20 cellular contexts compared by ENCODE assay signal in genomic region chr3:77446084-77446483, GRCh38.
DNase-seq lines count a peak whose midpoint lies in the region; ATAC-seq, FAIRE-seq and TF ChIP-seq lines count a peak whose summit lies in the region.
"Had no signal": no experiment of that assay in that cellular context is flagged by ENCODE, and none has a peak within 500 bp of the region (broad histone marks: within the 10 kb centered on the region; RNA-seq: fewer than 3 reads in every experiment).

No MANE protein-coding gene starts in this region.

- H3K27me3 ChIP-seq in HepG2 (ENCODE audit: control insufficient read depth in 1 of 2, insufficient read depth in 2 of 2, low read length in 2 of 2) (no peaks in the 10 kb centered on the region), right lobe of liver (no peaks in the 10 kb centered on the region), K562 (ENCODE audit: control insufficient read depth in 2 of 2, insufficient read depth in 2 of 2, low read length in 2 of 2) (no peaks in the 10 kb centered on the region), A673 (replicated peaks; ENCODE audit: insufficient read depth, low read depth, low read length, poor library complexity) (no peaks in the 10 kb centered on the region)
- H3K27me3 ChIP-seq: BLaER1 had no signal

- TF ChIP-seq POLR2A in HepG2 (IDR thresholded peaks at IDR 0.05; ENCODE audit: insufficient read depth in 1 of 2, low read depth in 2 of 2, low read length in 2 of 2) (no peak), right lobe of liver (IDR thresholded peaks at IDR 0.05) (no peak), K562 (conservative IDR thresholded peaks at IDR 0.05) (no peak)

- DNase-seq in HepG2 (ENCODE audit: low spot score) (no peak), right lobe of liver (no peak), K562 (ENCODE audit: extremely low read depth in 1 of 4, low spot score in 3 of 4) (no peak), neural crest cell (ENCODE audit: low read depth, low spot score) (no peak), A673 (ENCODE audit: low spot score) (no peak), medulla oblongata (ENCODE audit: extremely low spot score) (no peak)
- DNase-seq: 8988T; Caco-2; CD4-positive, CD25-positive, alpha-beta regulatory T cell; CD8-positive, alpha-beta T cell; DMS153; DND-41; GM23248; H9 had no signal

- H3K9ac ChIP-seq in HepG2 (ENCODE audit: insufficient read depth, low read depth, low read length) (no peak overlapping the region), K562 (ENCODE audit: insufficient read depth in 1 of 2, low read depth in 2 of 2, low read length in 2 of 2) (no peak overlapping the region)
- H3K9ac ChIP-seq: BLaER1, GM23248 had no signal

- BruUV-seq in HepG2 (replicated peaks; lab: Mats Ljungman, UMichigan) (no TSS peak), K562 (replicated peaks; lab: Mats Ljungman, UMichigan) (no TSS peak), A673 (replicated peaks; lab: Mats Ljungman, UMichigan) (no TSS peak)

- intact Hi-C loops in HepG2 (cut with micrococcal nuclease; ENCODE audit: unreplicated experiment) (no loop called here), right lobe of liver (cut with DNase I) (no loop called here), K562 (cut with micrococcal nuclease) (no loop called here), A673 (cut with micrococcal nuclease; ENCODE audit: unreplicated experiment) (no loop called here)

- H4K20me1 ChIP-seq in HepG2 (ENCODE audit: insufficient read depth, low read length) (no peaks in the 10 kb centered on the region), K562 (replicated peaks; ENCODE audit: control insufficient read depth, insufficient read depth, low read length) (no peaks in the 10 kb centered on the region)
- H4K20me1 ChIP-seq: BLaER1 had no signal

- H3K36me3 ChIP-seq in HepG2 (replicated peaks in 1 of 2; ENCODE audit: control insufficient read depth in 1 of 2, insufficient read depth in 2 of 2, low read length in 2 of 2), result no peaks in the 10 kb centered on the region
- no peaks in the 10 kb centered on the region for H3K36me3 ChIP-seq in right lobe of liver
- H3K36me3 ChIP-seq in K562 (ENCODE audit: control insufficient read depth, insufficient read depth, low read length), result no peaks in the 10 kb centered on the region
- no peaks in the 10 kb centered on the region for H3K36me3 ChIP-seq in A673 (ENCODE audit: insufficient read depth, low read length, poor library complexity, severe bottlenecking)
- H3K36me3 ChIP-seq: BLaER1 had no signal

- H3K4me3 Mint-ChIP-seq in neural crest cell, result no peak overlapping the region
- H3K4me3 Mint-ChIP-seq: B cell; CD4-positive, CD25-positive, alpha-beta regulatory T cell; CD8-positive, alpha-beta T cell; H9 had no signal

- CTCF ChIA-PET in HepG2 (lab: Yijun Ruan, JAX; ENCODE audit: low intra/inter-chr PET ratio, low total read pairs) (no interaction called here), K562 (lab: Yijun Ruan, JAX; ENCODE audit: low intra/inter-chr PET ratio) (no interaction called here), A673 (lab: Charles Lee) (no interaction called here)

- POLR2A ChIA-PET in HepG2 (lab: Yijun Ruan, JAX) (no interaction called here), K562 (lab: Yijun Ruan, JAX) (no interaction called here), A673 (lab: Charles Lee; ENCODE audit: low non-redundant PET) (no interaction called here)

- no peak overlapping the region for H3K27ac ChIP-seq in HepG2 (ENCODE audit: extremely low read length, insufficient read depth, low read length)
- H3K27ac ChIP-seq in right lobe of liver, result no peak overlapping the region
- H3K27ac ChIP-seq in K562 (ENCODE audit: extremely low read depth, low read depth, low read length), result no peak overlapping the region
- no peak overlapping the region for H3K27ac ChIP-seq in A673 (ENCODE audit: low read depth, low read length, poor library complexity, severe bottlenecking)
- H3K27ac ChIP-seq: BLaER1, C4-2B, GM23248 had no signal

- WGBS in HepG2 (ENCODE audit: low lambda C conversion rate), result 4% methylated on average over 1 of the region's 1 CpG
- WGBS in right lobe of liver (ENCODE audit: insufficient coverage, low coverage, low lambda C conversion rate, missing lambda C conversion rate), result 68% methylated on average over 1 of the region's 1 CpG
- WGBS in K562 (ENCODE audit: insufficient coverage, low coverage, missing lambda C conversion rate), result 0% methylated on average over 1 of the region's 1 CpG

- TF ChIP-seq EP300 in HepG2 (IDR thresholded peaks at IDR 0.05; ENCODE audit: low read depth in 2 of 2, low read length in 2 of 2), result no peak
- TF ChIP-seq EP300 in HepG2 (CRISPR knock-in tag; IDR thresholded peaks at IDR 0.05; ENCODE audit: borderline replicate concordance), result no peak
- no peak for TF ChIP-seq EP300 in K562 (IDR thresholded peaks at IDR 0.05; ENCODE audit: low read length)

- H2AFZ ChIP-seq in HepG2 (ENCODE audit: low read length) (no peak overlapping the region), K562 (ENCODE audit: low read depth, low read length) (no peak overlapping the region)
- H2AFZ ChIP-seq: GM23248 had no signal

- H3K9me1 ChIP-seq in K562 (ENCODE audit: control insufficient read depth, insufficient read depth, low read length), result no peaks in the 10 kb centered on the region

- H3K79me2 ChIP-seq in HepG2 (ENCODE audit: insufficient read depth, low read length) (no peaks in the 10 kb centered on the region), K562 (ENCODE audit: control insufficient read depth, insufficient read depth, low read length) (no peaks in the 10 kb centered on the region)

- no peaks in the 10 kb centered on the region for H3K4me1 Mint-ChIP-seq in neural crest cell
- H3K4me1 Mint-ChIP-seq: B cell; CD4-positive, CD25-positive, alpha-beta regulatory T cell had no signal

- no peak for FAIRE-seq in HepG2 (lab: Jason Lieb, UNC)
- FAIRE-seq in K562 (lab: Jason Lieb, UNC), result no peak
- FAIRE-seq: G401.6, GM12892 had no signal

- H3K4me2 ChIP-seq in HepG2 (ENCODE audit: low read depth, low read length) (no peak overlapping the region), K562 (ENCODE audit: insufficient read depth, low read length) (no peak overlapping the region)
- H3K4me2 ChIP-seq: BLaER1 had no signal

- no peaks in the 10 kb centered on the region for H3K36me3 Mint-ChIP-seq in neural crest cell (ENCODE audit: low read depth)
- H3K36me3 Mint-ChIP-seq: CD4-positive, CD25-positive, alpha-beta regulatory T cell; CD8-positive, alpha-beta T cell had no signal

- H3K9me3 Mint-ChIP-seq in neural crest cell, result no peaks in the 10 kb centered on the region
- H3K9me3 Mint-ChIP-seq: H9 had no signal

- H3K4me3 ChIP-seq in HepG2 (replicated peaks in 1 of 3; ENCODE audit: insufficient read depth in 1 of 3, low read depth in 2 of 3, low read length in 3 of 3) (no peak overlapping the region), right lobe of liver (no peak overlapping the region), K562 (no peak overlapping the region), A673 (ENCODE audit: low read depth, low read length, poor library complexity, severe bottlenecking) (no peak overlapping the region)
- H3K4me3 ChIP-seq: BLaER1, GM23248 had no signal

- peak overlapping the region; percentile 68 for H3K27ac Mint-ChIP-seq in neural crest cell (ENCODE audit: unreplicated experiment)
- H3K27ac Mint-ChIP-seq: B cell; CD4-positive, CD25-positive, alpha-beta regulatory T cell; CD8-positive, alpha-beta T cell; H9 had no signal

- no peaks in the 10 kb centered on the region for H3K4me1 ChIP-seq in HepG2 (ENCODE audit: insufficient read depth, low read length)
- H3K4me1 ChIP-seq in right lobe of liver, result no peaks in the 10 kb centered on the region
- H3K4me1 ChIP-seq in K562 (replicated peaks in 1 of 2; ENCODE audit: control insufficient read depth in 2 of 2, insufficient read depth in 2 of 2, low read length in 2 of 2), result no peaks in the 10 kb centered on the region
- H3K4me1 ChIP-seq in A673 (ENCODE audit: insufficient read depth, low read length, poor library complexity, severe bottlenecking), result no peaks in the 10 kb centered on the region
- H3K4me1 ChIP-seq: BLaER1, Caco-2 had no signal

- no peaks in the 10 kb centered on the region for H3K9me3 ChIP-seq in HepG2 (ENCODE audit: low read length)
- no peaks in the 10 kb centered on the region for H3K9me3 ChIP-seq in right lobe of liver
- no peaks in the 10 kb centered on the region for H3K9me3 ChIP-seq in K562 (replicated peaks; ENCODE audit: control insufficient read depth, insufficient read depth, low read depth, low read length)
- no peaks in the 10 kb centered on the region for H3K9me3 ChIP-seq in A673 (ENCODE audit: low read depth, low read length, poor library complexity, severe bottlenecking)
- H3K9me3 ChIP-seq: BLaER1, Caco-2 had no signal

- no peaks in the 10 kb centered on the region for H3K27me3 Mint-ChIP-seq in neural crest cell (ENCODE audit: low read depth)
- H3K27me3 Mint-ChIP-seq: B cell; CD4-positive, CD25-positive, alpha-beta regulatory T cell had no signal

- TF ChIP-seq RAD21 in HepG2 (CRISPR knock-in tag; IDR thresholded peaks at IDR 0.05) (no peak), K562 (CRISPR knock-in tag; conservative IDR thresholded peaks at IDR 0.05 in 1 of 2, IDR thresholded peaks at IDR 0.05 in 1 of 2) (no peak)

- in situ Hi-C loops in HepG2 (cut with HindIII; ENCODE audit: extremely low pct_ligation_motif_present, low pct_unique_long_range_greater_than_20kb), result no loop called here
- in situ Hi-C loops in K562 (cut with MboI), result no loop called here

- no peak for TF ChIP-seq CTCF in HepG2 (CRISPR knock-in tag; IDR thresholded peaks at IDR 0.05)
- no peak for TF ChIP-seq CTCF in right lobe of liver (IDR thresholded peaks at IDR 0.05)
- TF ChIP-seq CTCF in K562 (IDR thresholded peaks at IDR 0.05 in 2 of 3, conservative IDR thresholded peaks at IDR 0.05 in 1 of 3; ENCODE audit: insufficient read depth in 2 of 3, low read depth in 1 of 3, low read length in 3 of 3), result no peak
- TF ChIP-seq CTCF in neural crest cell (conservative IDR thresholded peaks at IDR 0.05), result no peak
- no peak for TF ChIP-seq CTCF in A673 (conservative IDR thresholded peaks at IDR 0.05; ENCODE audit: low read depth, low read length)

- ATAC-seq in HepG2, result no peak
- ATAC-seq in right lobe of liver, result no peak
- ATAC-seq in K562, result no peak
- ATAC-seq: CD8-positive, alpha-beta T cell; HCT116 had no signal

Comparison
In these comparisons a context has a peak if more than half of its experiments do, and no peak if none do; other contexts are left out.
1. Of the 241 proteins assayed by ChIP-seq in both HepG2 and K562: peak only in HepG2: MAFF and MAFK; only in K562: none; in both: none; in neither: 239.